Comparison of ENCODE assay signal across 1 cellular context in genomic region chr3:81744366-81744765, GRCh38.
A peak's percentile ranks its signal among the peaks of the same experiment; 100 is the strongest.
TF ChIP-seq lines count a peak whose summit lies in the region.

No MANE protein-coding gene starts in this region.

TF ChIP-seq in HEK293, 187 proteins besides CTCF, POLR2A, EP300 and RAD21 (continued from another document):
- TF ChIP-seq ZNF645 (tag by site-specific recombination; IDR thresholded peaks at IDR 0.05) (no peak), ZNF704 (tag by site-specific recombination; IDR thresholded peaks at IDR 0.05) (no peak), ZNF514 (tag by site-specific recombination; IDR thresholded peaks at IDR 0.05) (no peak), ATF2 (tag by site-specific recombination; IDR thresholded peaks at IDR 0.05; ENCODE audit: low read depth) (no peak), ZNF214 (tag by site-specific recombination; IDR thresholded peaks at IDR 0.05; ENCODE audit: borderline replicate concordance) (no peak), PRDM6 (tag by site-specific recombination; IDR thresholded peaks at IDR 0.05) (peak; percentile 9; the same call in 1 of the 2 replicates), ZSCAN23 (tag by site-specific recombination; IDR thresholded peaks at IDR 0.05) (no peak), INSM2 (tag by site-specific recombination; IDR thresholded peaks at IDR 0.05) (peak; percentile 76)
